ENCODE assay signal across 8 cellular contexts in genomic region chr6:35342258-35343091, GRCh38. TPM values are rescaled to one million over a fixed set of nuclear protein-coding genes. Genes with fewer than 3 reads are reported as not detected.
DNase-seq lines count a peak whose midpoint lies in the region; ATAC-seq and FAIRE-seq lines count a peak whose summit lies in the region.

TSS of gene PPARD (plus strand) at chr6:35342558. CDS start at chr6:35411088, 68,530 bp downstream.

- H3K4me1 Mint-ChIP-seq in naive thymus-derived CD8-positive, alpha-beta T cell: peaks cover 31 to 62% (median 53%) of the 10 kb centered on the region in 4 donors

- no peak within 1 kb of the TSS for H3K27ac ChIP-seq in Karpas-422 (ENCODE audit: low read length)

- peak within 1 kb of the TSS; percentile 41; the same call in 1 of the 2 replicates for H2AFZ ChIP-seq in Karpas-422 (ENCODE audit: low read length)

- POLR2A ChIA-PET in naive thymus-derived CD8-positive, alpha-beta T cell (lab: Charles Lee): interaction anchor here (0.5 to 4.4 kb wide), 14 partner anchors 11 to 398 kb away, joined by 3 to 67 read pairs (median 4); partner anchors contain the start of genes DEF6, FANCE and RPL10A

- H3K9me3 ChIP-seq in Karpas-422 (ENCODE audit: low read length): no peaks in the 10 kb centered on the region

- no peaks in the 10 kb centered on the region for H3K27me3 Mint-ChIP-seq in naive thymus-derived CD8-positive, alpha-beta T cell

- peak within 1 kb of the TSS; percentile 81 for H3K9ac ChIP-seq in Karpas-422 (ENCODE audit: low read length)

- H3K27ac Mint-ChIP-seq in naive thymus-derived CD8-positive, alpha-beta T cell: peak within 1 kb of the TSS; percentile 91 to 99 (median 95)

- H3K4me3 Mint-ChIP-seq in naive thymus-derived CD8-positive, alpha-beta T cell: peak within 1 kb of the TSS; percentile 89 to 99 (median 97)

- H3K4me3 ChIP-seq in Karpas-422 (ENCODE audit: low read length): peak within 1 kb of the TSS; percentile 78

- peaks cover 22% of the 10 kb centered on the region for H4K20me1 ChIP-seq in Karpas-422 (ENCODE audit: insufficient read depth, low read depth, low read length)

- peaks cover 11% of the 10 kb centered on the region for H3K4me1 ChIP-seq in Karpas-422 (ENCODE audit: low read length)

- peak; percentile 95 for ATAC-seq in GM21825 (IDR thresholded peaks at IDR 0.05; ENCODE audit: unreplicated experiment)
- ATAC-seq in naive thymus-derived CD8-positive, alpha-beta T cell: peak; percentile 94 to 97

- H3K79me2 ChIP-seq in Karpas-422 (ENCODE audit: low read length): no peaks in the 10 kb centered on the region

- peaks cover 0 to 20% (median 6%) of the 10 kb centered on the region in 3 donors for H3K36me3 Mint-ChIP-seq in naive thymus-derived CD8-positive, alpha-beta T cell

- no peaks in the 10 kb centered on the region for H3K9me2 ChIP-seq in Karpas-422 (replicated peaks; ENCODE audit: insufficient read depth, low read length)

- H3K9me3 Mint-ChIP-seq in naive thymus-derived CD8-positive, alpha-beta T cell: no peaks in the 10 kb centered on the region

- peak; percentile 99 for DNase-seq in Daoy (ENCODE audit: low read depth)
- DNase-seq in Karpas-422: peak; percentile 98
- DNase-seq in RCC 7860 (ENCODE audit: low spot score): peak; percentile 83
- DNase-seq in activated T-helper 1 cell treated with Interleukin-2 at 50 U/mL for 16 hours (ENCODE audit: low read depth): peak; percentile 97
- DNase-seq in fibroblast of gingiva (ENCODE audit: low read depth): peak; percentile 94
- peak; percentile 93 to 99 (median 98) for DNase-seq in naive thymus-derived CD8-positive, alpha-beta T cell
- DNase-seq in stimulated activated naive CD4-positive, alpha-beta T cell (lab: John Stamatoyannopoulos, UW): peak; percentile 89 to 97 (median 96)

- FAIRE-seq in RCC 7860 (lab: Jason Lieb, UNC): no peak

- no peaks in the 10 kb centered on the region for H3K27me3 ChIP-seq in Karpas-422 (ENCODE audit: low read length)

- no peaks in the 10 kb centered on the region for H3K36me3 ChIP-seq in Karpas-422 (ENCODE audit: insufficient read depth, low read length)

- peak within 1 kb of the TSS; percentile 83 for H3K4me2 ChIP-seq in Karpas-422 (ENCODE audit: low read depth, low read length, poor library complexity, severe bottlenecking)

RNA-seq across cellular contexts. Expression of gene PPARD, which starts in this region (rescaled TPM):
- total RNA-seq in Daoy (2014; rRNA removed; shearing (Covaris generic)): 2.9 and 5.6 TPM in 2 replicates
- total RNA-seq in Karpas-422 (2014; rRNA removed; shearing (Covaris generic); ENCODE audit: low replicate concordance): 2.5 and 3.2 TPM in 2 replicates
- 10 to 100 TPM; 48.7 to 50.6 TPM for total RNA-seq in naive thymus-derived CD8-positive, alpha-beta T cell
- 10 to 100 TPM in 1 of 3 donors, 1 to 10 TPM in 2; 1.9 to 14.3 (median 5.5) TPM for polyA plus RNA-seq in naive thymus-derived CD8-positive, alpha-beta T cell
